ENCODE assay signal across 8 cellular contexts in the genomic region with DNA sequence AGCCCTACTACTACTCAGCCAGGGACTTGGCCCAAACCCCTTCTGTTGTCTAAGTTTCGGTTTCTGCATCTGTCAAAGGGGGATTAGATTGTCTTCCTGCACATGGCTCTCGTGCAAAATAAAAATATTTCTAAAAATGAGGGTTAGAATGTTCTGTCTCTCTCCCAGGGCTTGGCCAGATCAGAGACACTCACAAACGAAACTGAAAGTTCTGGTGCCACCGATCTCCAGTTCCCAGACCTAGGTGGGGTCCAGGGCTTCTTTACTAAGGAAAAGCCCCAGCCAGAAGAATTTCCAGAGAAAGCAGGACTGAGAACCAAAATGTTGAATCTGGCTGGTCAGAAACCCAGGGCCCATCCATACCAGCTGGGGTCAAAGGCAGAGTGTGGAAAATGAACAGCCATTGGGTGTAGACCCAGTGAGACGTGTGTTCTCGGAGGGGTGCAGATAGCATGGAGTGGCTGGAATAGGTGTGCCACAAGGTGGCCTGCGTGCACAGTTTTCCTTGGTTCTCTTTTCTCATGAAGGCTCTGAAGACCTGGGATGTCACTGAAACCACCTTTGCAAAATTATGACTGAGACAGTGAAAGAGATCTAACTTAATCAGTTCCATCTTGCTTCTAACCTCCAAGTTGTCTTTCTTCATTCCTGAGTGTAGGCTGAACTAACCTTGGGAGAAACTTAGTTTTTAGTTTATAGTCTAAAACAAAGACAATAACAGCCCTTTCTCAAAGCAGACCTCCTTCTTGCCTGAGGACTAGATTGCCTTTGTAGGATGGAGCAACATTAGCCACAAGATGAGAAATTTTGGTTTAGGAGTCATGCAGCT. TPM values are rescaled to one million over a fixed set of nuclear protein-coding genes. Genes with fewer than 3 reads are reported as not detected.
A peak's percentile ranks its signal among the peaks of the same experiment; 100 is the strongest.
DNase-seq lines count a peak whose midpoint lies in the region; TF ChIP-seq lines count a peak whose summit lies in the region.

No MANE protein-coding gene starts in this region.

- no peak overlapping the region for H3K23ac ChIP-seq in mesendoderm (ENCODE audit: low read length)

- peak overlapping the region; percentile 29 for H3K4me3 Mint-ChIP-seq in activated naive CD4-positive, alpha-beta T cell treated with anti-CD3 and anti-CD28 coated beads for 36 hours

- no peaks in the 10 kb centered on the region for H3K27me3 ChIP-seq in transverse colon
- H3K27me3 ChIP-seq in mesendoderm (ENCODE audit: insufficient read depth, low read length, poor library complexity): no peaks in the 10 kb centered on the region

- WGBS in transverse colon (ENCODE audit: low coverage in 1 of 2), 2 donors: 23 to 38% methylated on average over 3 to 7 of the region's 7 CpGs
- WGBS in mesendoderm (ENCODE audit: extremely low coverage, insufficient coverage, low lambda C conversion rate): no CpG with 5 or more reads among the region's 7 CpGs

- no peak overlapping the region for H4K8ac ChIP-seq in mesendoderm (ENCODE audit: low read depth, low read length)

- no peak overlapping the region for H3K18ac ChIP-seq in mesendoderm (ENCODE audit: low read length)

- no peak overlapping the region for H3K4ac ChIP-seq in mesendoderm (ENCODE audit: low read depth, low read length)

- H3K4me3 ChIP-seq in fibroblast of villous mesenchyme (ENCODE audit: low read depth, low read length): peak overlapping the region; percentile 27
- H3K4me3 ChIP-seq in transverse colon: peak overlapping the region in 3 of 4 donors; percentile 24 to 42 (median 24)
- no peak overlapping the region for H3K4me3 ChIP-seq in mesendoderm (ENCODE audit: low read length)

- no peak overlapping the region for H3K56ac ChIP-seq in mesendoderm (ENCODE audit: low read length)

- H3K79me2 ChIP-seq in mesendoderm (ENCODE audit: control insufficient read depth, insufficient read depth, low read length): no peaks in the 10 kb centered on the region

- H3K27ac Mint-ChIP-seq in activated naive CD4-positive, alpha-beta T cell treated with anti-CD3 and anti-CD28 coated beads for 36 hours: peak overlapping the region; percentile 56

- no peak overlapping the region for H2AK5ac ChIP-seq in mesendoderm (ENCODE audit: low read length)

- CTCF ChIA-PET in activated naive CD4-positive, alpha-beta T cell treated with anti-CD3 and anti-CD28 coated beads for 36 hours (lab: Charles Lee): no interaction called here

- peak; percentile 55 for DNase-seq in activated naive CD4-positive, alpha-beta T cell treated with anti-CD3 and anti-CD28 coated beads for 36 hours
- DNase-seq in activated naive CD4-positive, alpha-beta T cell treated with anti-CD3 and anti-CD28 coated beads, Interleukin-2, amount 50 U/mL, for 16 hours: no peak
- DNase-seq in SIG-M5 treated with dmso at 0.1 percent for 504 hours (lab: John Stamatoyannopoulos, UW; ENCODE audit: unreplicated experiment): peak; percentile 60
- peak; percentile 60 for DNase-seq in fibroblast of villous mesenchyme (ENCODE audit: low read depth)
- peak; percentile 51 for DNase-seq in transverse colon
- DNase-seq in mesendoderm: no peak
- DNase-seq in NCI-H1694 treated with DMSO at 0.1 percent for 48 hours (lab: John Stamatoyannopoulos, UW): no peak
- no peak for DNase-seq in activated CD8-positive, alpha-beta memory T cell treated with anti-CD3 and anti-CD28 coated beads for 24 hours

- no peaks in the 10 kb centered on the region for H3K27me3 Mint-ChIP-seq in activated naive CD4-positive, alpha-beta T cell treated with anti-CD3 and anti-CD28 coated beads for 36 hours (ENCODE audit: low read depth)

- H3K36me3 Mint-ChIP-seq in activated naive CD4-positive, alpha-beta T cell treated with anti-CD3 and anti-CD28 coated beads for 36 hours (ENCODE audit: low read depth): no peaks in the 10 kb centered on the region

- no peaks in the 10 kb centered on the region for H3K9me3 ChIP-seq in transverse colon

- H3K79me1 ChIP-seq in mesendoderm (ENCODE audit: low read length): no peaks in the 10 kb centered on the region

- H3K4me1 ChIP-seq in transverse colon: peaks cover 11 to 53% (median 48%) of the 10 kb centered on the region in 4 donors
- peaks cover 3% of the 10 kb centered on the region for H3K4me1 ChIP-seq in mesendoderm (ENCODE audit: control insufficient read depth, low read depth, low read length)

- intact Hi-C loops in activated naive CD4-positive, alpha-beta T cell treated with anti-CD3 and anti-CD28 coated beads for 36 hours (cut with micrococcal nuclease): no loop called here
- intact Hi-C loops in transverse colon (cut with DNase I; ENCODE audit: low total_unique reads): no loop called here

- H3K27ac ChIP-seq in transverse colon (peak overlapping the region; percentile 57 to 79 (median 66)), mesendoderm (ENCODE audit: low read depth, low read length) (no peak overlapping the region)

- H3K4me1 Mint-ChIP-seq in activated naive CD4-positive, alpha-beta T cell treated with anti-CD3 and anti-CD28 coated beads for 36 hours (ENCODE audit: low read depth): peaks cover 30% of the 10 kb centered on the region

- H4K5ac ChIP-seq in mesendoderm (ENCODE audit: low read length): no peak overlapping the region

- no peak overlapping the region for H2BK15ac ChIP-seq in mesendoderm (replicated peaks; ENCODE audit: low read depth)

- H3K36me3 ChIP-seq in transverse colon (no peaks in the 10 kb centered on the region), mesendoderm (ENCODE audit: control insufficient read depth, insufficient read depth, low read length) (no peaks in the 10 kb centered on the region)

- TF ChIP-seq CTCF in fibroblast of villous mesenchyme (IDR thresholded peaks at IDR 0.05; ENCODE audit: insufficient read depth, low read depth, low read length) (peak; percentile 24), transverse colon (IDR thresholded peaks at IDR 0.05) (peak; percentile 10 to 57 (median 27))

- H2BK5ac ChIP-seq in mesendoderm (ENCODE audit: low read length): no peak overlapping the region

- H3K4me2 ChIP-seq in mesendoderm (ENCODE audit: low read length): no peak overlapping the region

- no peak for TF ChIP-seq EP300 in transverse colon (IDR thresholded peaks at IDR 0.05; ENCODE audit: low read depth)

- no peak overlapping the region for H3K9ac ChIP-seq in mesendoderm (ENCODE audit: low read length)

- H3K9me3 Mint-ChIP-seq in activated naive CD4-positive, alpha-beta T cell treated with anti-CD3 and anti-CD28 coated beads for 36 hours: no peaks in the 10 kb centered on the region

- in situ Hi-C loops in transverse colon (cut with MboI; ENCODE audit: low pct_ligation_motif_present in 1 of 4, low pct_unique_long_range_greater_than_20kb in 1 of 4, low sequenced_read_pairs in 3 of 4): no loop called here

- TF ChIP-seq POLR2A in transverse colon (IDR thresholded peaks at IDR 0.05): no peak

- no peak overlapping the region for H2BK120ac ChIP-seq in mesendoderm (ENCODE audit: low read depth, low read length)

RNA-seq across cellular contexts. Expression of gene SLC23A1, which starts 2.2 kb away (rescaled TPM):
- total RNA-seq in activated naive CD4-positive, alpha-beta T cell treated with anti-CD3 and anti-CD28 coated beads for 36 hours: under 1 TPM in 1 of 2 experiments, not detected in 1; 0.62 TPM
- not detected in 2 replicates for total RNA-seq in fibroblast of villous mesenchyme
- 1 to 10 TPM in 2 of 4 donors, under 1 TPM in 1, not detected in 1; 0.80 to 9.5 (median 7.4) TPM for total RNA-seq in transverse colon
- polyA plus RNA-seq in mesendoderm (2013, experiment 1 of 2): not detected
- polyA plus RNA-seq in mesendoderm (2013, experiment 2 of 2): not detected

RNA-seq across cellular contexts. Expression of gene MZB1, which starts 4.4 kb away (rescaled TPM):
- 1 to 10 TPM; 2.0 to 2.8 TPM for total RNA-seq in activated naive CD4-positive, alpha-beta T cell treated with anti-CD3 and anti-CD28 coated beads for 36 hours
- total RNA-seq in fibroblast of villous mesenchyme (under 0.01 and 0.43 TPM in 2 replicates), transverse colon (10 to 100 TPM in 1 of 4 donors, 1 to 10 TPM in 1, not detected in 2; 4.0 to 39.2 TPM)
- polyA plus RNA-seq in mesendoderm (2013, experiment 1 of 2): 0.07 TPM
- 0.17 TPM for polyA plus RNA-seq in mesendoderm (2013, experiment 2 of 2)

RNA-seq across cellular contexts. Expression of gene PROB1, which starts 9.6 kb away (rescaled TPM):
- total RNA-seq in activated naive CD4-positive, alpha-beta T cell treated with anti-CD3 and anti-CD28 coated beads for 36 hours: 1 to 10 TPM; 1.1 to 1.2 TPM
- total RNA-seq in fibroblast of villous mesenchyme: 3.9 and 4.3 TPM in 2 replicates
- total RNA-seq in transverse colon: 1 to 10 TPM in 1 of 4 donors, under 1 TPM in 2, not detected in 1; 0.55 to 1.1 (median 0.60) TPM
- 1.1 TPM for polyA plus RNA-seq in mesendoderm (2013, experiment 1 of 2)
- 1.1 TPM for polyA plus RNA-seq in mesendoderm (2013, experiment 2 of 2)

RNA-seq across cellular contexts. Expression of gene SPATA24, which starts 18.6 kb away (rescaled TPM):
- total RNA-seq in activated naive CD4-positive, alpha-beta T cell treated with anti-CD3 and anti-CD28 coated beads for 36 hours: 1 to 10 TPM; 6.0 to 7.4 TPM
- total RNA-seq in fibroblast of villous mesenchyme (3.9 and 5.2 TPM in 2 replicates), transverse colon (1 to 10 TPM in 2 of 4 donors, not detected in 2; 3.0 TPM)
- 10.0 TPM for polyA plus RNA-seq in mesendoderm (2013, experiment 1 of 2)
- 10.5 TPM for polyA plus RNA-seq in mesendoderm (2013, experiment 2 of 2)

RNA-seq across cellular contexts. Expression of gene PAIP2, which starts 43.6 kb away (rescaled TPM):
- 10 to 100 TPM; 68.8 to 74.3 TPM for total RNA-seq in activated naive CD4-positive, alpha-beta T cell treated with anti-CD3 and anti-CD28 coated beads for 36 hours
- total RNA-seq in fibroblast of villous mesenchyme: 35.1 and 56.1 TPM in 2 replicates
- 10 to 100 TPM; 13.8 to 67.3 (median 36.5) TPM for total RNA-seq in transverse colon
- polyA plus RNA-seq in mesendoderm (2013, experiment 1 of 2): 189 TPM
- polyA plus RNA-seq in mesendoderm (2013, experiment 2 of 2): 179 TPM

Comparison
In these comparisons a context has a peak if more than half of its experiments do, and no peak if none do; other contexts are left out.
1. DNase-seq: peak in activated naive CD4-positive, alpha-beta T cell treated with anti-CD3 and anti-CD28 coated beads for 36 hours (single experiment), SIG-M5 treated with dmso at 0.1 percent for 504 hours (single experiment), fibroblast of villous mesenchyme (single experiment) and transverse colon (single experiment); none in activated naive CD4-positive, alpha-beta T cell treated with anti-CD3 and anti-CD28 coated beads, Interleukin-2, amount 50 U/mL, for 16 hours (single experiment), mesendoderm (single experiment), NCI-H1694 treated with DMSO at 0.1 percent for 48 hours (single experiment) and activated CD8-positive, alpha-beta memory T cell treated with anti-CD3 and anti-CD28 coated beads for 24 hours (single experiment).